ENCODE assay signal across 8 cellular contexts in the genomic region with DNA sequence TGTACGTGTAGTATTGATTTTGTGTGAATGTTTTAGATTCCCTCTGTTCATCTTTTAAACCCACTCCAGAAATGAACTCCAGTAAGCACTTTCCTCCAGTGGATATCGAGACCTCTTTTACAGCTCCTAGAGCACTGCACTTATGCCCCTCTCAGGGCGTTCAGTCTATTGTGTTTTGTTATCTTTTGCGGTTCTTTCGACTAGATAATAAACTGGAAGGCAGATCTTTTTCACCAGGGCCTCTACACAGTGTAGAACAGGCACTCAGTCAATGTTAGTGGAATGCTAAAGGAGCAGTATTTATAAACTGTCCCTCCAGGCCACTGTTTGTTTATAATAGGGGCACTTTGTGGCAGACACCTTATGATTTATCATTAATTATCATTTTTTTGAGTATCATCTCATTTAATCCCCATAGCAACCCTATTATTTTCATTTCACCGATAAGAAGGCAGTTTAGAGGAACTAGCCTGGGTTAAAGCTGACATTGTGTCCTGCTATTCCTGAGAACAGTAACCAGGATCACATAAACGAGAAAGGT. TPM values are rescaled to one million over a fixed set of nuclear protein-coding genes. Genes with fewer than 3 reads are reported as not detected.
DNase-seq lines count a peak whose midpoint lies in the region; ATAC-seq and TF ChIP-seq lines count a peak whose summit lies in the region.

No MANE protein-coding gene starts in this region.

- H3K27ac Mint-ChIP-seq in activated naive CD4-positive, alpha-beta T cell treated with anti-CD3 and anti-CD28 coated beads, Interleukin-2, amount 10 ng/mL, durations not matched to agents 7 days and 5 days = peak overlapping the region; percentile 99
- H3K27ac Mint-ChIP-seq in T-cell = peak overlapping the region; percentile 98

- DNase-seq in activated naive CD4-positive, alpha-beta T cell treated with anti-CD3 and anti-CD28 coated beads, Interleukin-2, amount 10 ng/mL, durations not matched to agents 7 days and 5 days = no peak
- DNase-seq in activated naive CD4-positive, alpha-beta T cell treated with Interleukin-2 at 50 U/mL for 16 hours = no peak
- DNase-seq in T-cell = peak in 1 of 34 experiments; percentile 13
- DNase-seq in fibroblast of the aortic adventitia (ENCODE audit: low read depth) = peak; percentile 71
- DNase-seq in NCI-H1694 (lab: John Stamatoyannopoulos, UW) = no peak
- no peak for DNase-seq in RKO (ENCODE audit: low spot score)

- POLR2A ChIA-PET in T-cell (lab: Charles Lee) = no interaction called here

- no peak for TF ChIP-seq CTCF in fibroblast of the aortic adventitia (IDR thresholded peaks at IDR 0.05; ENCODE audit: insufficient read depth, low read length)

- H3K36me3 Mint-ChIP-seq in activated naive CD4-positive, alpha-beta T cell treated with anti-CD3 and anti-CD28 coated beads, Interleukin-2, amount 10 ng/mL, durations not matched to agents 7 days and 5 days = peaks cover 51% of the 10 kb centered on the region
- peaks cover 22% of the 10 kb centered on the region for H3K36me3 Mint-ChIP-seq in T-cell

- H3K27ac ChIP-seq in skin epidermis = peak overlapping the region in 20 of 21 experiments; percentile 83 to 98 (median 94)

- peaks cover 60% of the 10 kb centered on the region for H3K4me1 Mint-ChIP-seq in activated naive CD4-positive, alpha-beta T cell treated with anti-CD3 and anti-CD28 coated beads, Interleukin-2, amount 10 ng/mL, durations not matched to agents 7 days and 5 days
- H3K4me1 Mint-ChIP-seq in T-cell = peaks cover 57 to 72% (median 66%) of the 10 kb centered on the region in 3 donors

- H3K9me3 Mint-ChIP-seq in activated naive CD4-positive, alpha-beta T cell treated with anti-CD3 and anti-CD28 coated beads, Interleukin-2, amount 10 ng/mL, durations not matched to agents 7 days and 5 days = no peaks in the 10 kb centered on the region
- H3K9me3 Mint-ChIP-seq in T-cell = no peaks in the 10 kb centered on the region

- no peaks in the 10 kb centered on the region for H3K27me3 Mint-ChIP-seq in activated naive CD4-positive, alpha-beta T cell treated with anti-CD3 and anti-CD28 coated beads, Interleukin-2, amount 10 ng/mL, durations not matched to agents 7 days and 5 days
- H3K27me3 Mint-ChIP-seq in T-cell = no peaks in the 10 kb centered on the region

- CTCF ChIA-PET in activated naive CD4-positive, alpha-beta T cell treated with anti-CD3 and anti-CD28 coated beads, Interleukin-2, amount 10 ng/mL, durations not matched to agents 7 days and 5 days (lab: Charles Lee) = interaction anchor here (0.6 to 3.9 kb wide), 6 partner anchors 24 to 107 kb away, joined by 4 to 100 read pairs (median 10); no protein-coding TSS in a partner anchor
- CTCF ChIA-PET in T-cell (lab: Charles Lee) = interaction anchor here (1.3 to 3.8 kb wide), 4 partner anchors 63 to 174 kb away, joined by 4 to 32 read pairs (median 7); no protein-coding TSS in a partner anchor

- H3K4me3 ChIP-seq in fibroblast of the aortic adventitia (ENCODE audit: low read depth, low read length) (peak overlapping the region; percentile 89), skin epidermis (peak overlapping the region; percentile 58 to 94 (median 89))

- H3K4me3 Mint-ChIP-seq in activated naive CD4-positive, alpha-beta T cell treated with anti-CD3 and anti-CD28 coated beads, Interleukin-2, amount 10 ng/mL, durations not matched to agents 7 days and 5 days = peak overlapping the region; percentile 77
- peak overlapping the region; percentile 90 to 91 (median 90) for H3K4me3 Mint-ChIP-seq in T-cell

- no peak for ATAC-seq in T-cell (replicated peaks in 1 of 4)
- no peak for ATAC-seq in HG03139 (IDR thresholded peaks at IDR 0.05; ENCODE audit: unreplicated experiment)

RNA-seq across cellular contexts. Expression of gene SOS1, which starts 0.7 kb away (rescaled TPM):
- total RNA-seq in T-cell = 100 to 1,000 TPM in 2 of 5 donors, 10 to 100 TPM in 3; 44.3 to 138 (median 82.9) TPM
- 27.9 and 36.1 TPM in 2 replicates for total RNA-seq in fibroblast of the aortic adventitia (ENCODE audit: low replicate concordance)
